ENCODE assay signal across 9 cellular contexts in genomic region chr4:115113382-115114106, GRCh38.
DNase-seq lines count a peak whose midpoint lies in the region; ATAC-seq lines count a peak whose summit lies in the region.
"Had no signal": no experiment of that assay in that cellular context is flagged by ENCODE, and none has a peak within 500 bp of the region (broad histone marks: within the 10 kb centered on the region; RNA-seq: fewer than 3 reads in every experiment).

TSS of gene NDST4 (minus strand) at chr4:115113620. CDS start at chr4:115077036, 36,584 bp downstream.

- H3K4me1 ChIP-seq in endocrine pancreas (ENCODE audit: control insufficient read depth, insufficient read depth, low read length), result peaks cover 10% of the 10 kb centered on the region

- no peak for ATAC-seq in GM19023 (IDR thresholded peaks at IDR 0.05; ENCODE audit: unreplicated experiment)

- H3K36me3 ChIP-seq in endocrine pancreas (ENCODE audit: control insufficient read depth, insufficient read depth, low read length), result no peaks in the 10 kb centered on the region

- DNase-seq in GM03348 (ENCODE audit: low spot score) (peak; percentile 7), NCI-H524 (lab: John Stamatoyannopoulos, UW) (peak; percentile 81 to 90), putamen (ENCODE audit: low spot score) (peak; percentile 21), T-helper 9 cell (no peak)
- no peak for DNase-seq in stimulated activated CD4-positive, alpha-beta T cell treated with anti-CD3 and anti-CD28 coated beads, Interleukin-2, amount 100 ng/mL, for 48 hours
- no peak for DNase-seq in stimulated activated naive CD4-positive, alpha-beta T cell treated with Interleukin-2 at 50 U/mL for 16 hours (lab: John Stamatoyannopoulos, UW)
- DNase-seq: activated naive CD4-positive, alpha-beta T cell treated with anti-CD3 and anti-CD28 coated beads, Interleukin-2, amount 10 ng/mL, durations not matched to agents 7 days and 5 days had no signal

- H3K9me3 ChIP-seq in endocrine pancreas (ENCODE audit: control insufficient read depth, low read length), result no peaks in the 10 kb centered on the region

- H3K9ac ChIP-seq in endocrine pancreas (ENCODE audit: control insufficient read depth, insufficient read depth, low read length), result no peak within 1 kb of the TSS

- no peaks in the 10 kb centered on the region for H3K27me3 ChIP-seq in endocrine pancreas (ENCODE audit: control insufficient read depth, insufficient read depth, low read length)

- peak within 1 kb of the TSS; percentile 45 for H3K4me3 ChIP-seq in endocrine pancreas (ENCODE audit: control insufficient read depth, insufficient read depth, low read length)

Comparison
In these comparisons a context has a peak if more than half of its experiments do, and no peak if none do; other contexts are left out.
1. DNase-seq: peak in GM03348 (single experiment), NCI-H524 (2 of 2) and putamen (single experiment); none in stimulated activated CD4-positive, alpha-beta T cell treated with anti-CD3 and anti-CD28 coated beads, Interleukin-2, amount 100 ng/mL, for 48 hours (0 of 2), T-helper 9 cell (single experiment) and stimulated activated naive CD4-positive, alpha-beta T cell treated with Interleukin-2 at 50 U/mL for 16 hours (single experiment).